In the genomic region with DNA sequence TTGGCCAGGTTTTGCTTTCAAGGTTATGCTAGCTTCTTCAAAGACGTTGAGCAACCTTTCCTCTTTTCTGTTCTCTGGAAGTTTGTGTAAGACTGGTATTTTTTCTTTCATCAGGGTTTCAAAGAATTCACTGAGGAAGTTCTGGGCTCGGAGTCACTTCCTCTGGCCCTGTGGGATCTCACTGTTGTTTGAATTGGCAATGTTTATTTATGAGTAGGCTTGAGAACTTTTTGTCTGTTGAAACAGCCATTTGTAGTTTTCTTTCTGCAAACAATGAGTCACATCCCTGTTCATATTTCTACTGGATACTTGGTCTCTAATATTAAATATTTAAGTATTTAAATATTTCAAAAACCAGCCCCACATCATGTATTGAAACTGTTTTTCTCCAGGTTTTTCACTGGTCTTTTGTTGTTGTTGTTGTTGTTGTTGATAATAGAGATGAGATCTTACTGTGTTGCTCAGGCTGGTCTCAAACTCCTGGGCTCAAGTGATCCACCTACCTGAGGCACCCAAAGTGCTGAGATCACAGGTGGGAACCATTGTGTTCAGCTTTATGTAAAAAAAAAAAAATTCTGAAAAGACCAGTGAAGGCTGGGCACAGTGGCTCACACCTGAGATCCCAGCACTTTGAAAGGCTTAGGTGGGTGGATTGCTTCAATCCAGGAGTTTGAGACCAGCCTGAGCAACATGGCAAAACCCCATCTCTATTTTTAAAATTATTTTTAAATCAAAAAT, we compare ENCODE assay signal across 7 cellular contexts. TPM values are rescaled to one million over a fixed set of nuclear protein-coding genes. Genes with fewer than 3 reads are reported as not detected.
A peak's percentile ranks its signal among the peaks of the same experiment; 100 is the strongest.
DNase-seq lines count a peak whose midpoint lies in the region; TF ChIP-seq lines count a peak whose summit lies in the region.

No MANE protein-coding gene starts in this region.

- no peaks in the 10 kb centered on the region for H3K9me3 ChIP-seq in osteoblast (ENCODE audit: low read depth, low read length)

- no peak overlapping the region for H2AFZ ChIP-seq in osteoblast (ENCODE audit: low read length)

- H3K36me3 ChIP-seq in osteoblast (ENCODE audit: insufficient read depth, low read length): no peaks in the 10 kb centered on the region

- peak overlapping the region; percentile 26 for H3K4me3 ChIP-seq in osteoblast (ENCODE audit: insufficient read depth, low read length)

- H3K79me2 ChIP-seq in osteoblast (ENCODE audit: insufficient read depth, low read length): no peaks in the 10 kb centered on the region

- no peaks in the 10 kb centered on the region for H4K20me1 ChIP-seq in osteoblast (ENCODE audit: insufficient read depth, low read length)

- peaks cover 32% of the 10 kb centered on the region for H3K4me1 ChIP-seq in osteoblast (ENCODE audit: insufficient read depth, low read length)

- peak; percentile 97 for DNase-seq in HS-5 (ENCODE audit: low read depth)
- peak; percentile 37 for DNase-seq in T1000 (lab: John Stamatoyannopoulos, UW)
- DNase-seq in fibroblast of peridontal ligament (ENCODE audit: extremely low read depth): peak; percentile 97
- peak; percentile 96 for DNase-seq in osteoblast (ENCODE audit: insufficient read length, low spot score, missing footprints)
- no peak for DNase-seq in GM20000 (ENCODE audit: low spot score)
- DNase-seq in NCI-H1105 (lab: John Stamatoyannopoulos, UW): no peak
- no peak for DNase-seq in NCI-H2029 treated with DMSO at 0.1 percent for 48 hours (lab: John Stamatoyannopoulos, UW)

- TF ChIP-seq CTCF in osteoblast (IDR thresholded peaks at IDR 0.05; ENCODE audit: extremely low read depth, low read depth, low read length): no peak
- no peak for TF ChIP-seq CTCF in GM20000 (IDR thresholded peaks at IDR 0.05; ENCODE audit: extremely low read depth, missing control alignments)

- no peaks in the 10 kb centered on the region for H3K27me3 ChIP-seq in osteoblast (ENCODE audit: insufficient read depth, low read length)

- H3K27ac ChIP-seq in osteoblast (ENCODE audit: low read depth, low read length): peak overlapping the region; percentile 94

- peak overlapping the region; percentile 66 for H3K4me2 ChIP-seq in osteoblast (ENCODE audit: insufficient read depth, low read length)

RNA-seq across cellular contexts. Expression of gene SUSD2, which starts 26.9 kb away (rescaled TPM):
- total RNA-seq in osteoblast: 0.72 and 2.4 TPM in 2 replicates

RNA-seq across cellular contexts. Expression of gene GGT5, which starts 36.7 kb away (rescaled TPM):
- total RNA-seq in osteoblast: 7.2 and 16.2 TPM in 2 replicates

Comparison
In these comparisons a context has a peak if more than half of its experiments do, and no peak if none do; other contexts are left out.
1. DNase-seq: peak in HS-5 (single experiment), T1000 (single experiment), fibroblast of peridontal ligament (single experiment) and osteoblast (single experiment); none in GM20000 (single experiment), NCI-H1105 (single experiment) and NCI-H2029 treated with DMSO at 0.1 percent for 48 hours (single experiment).